ENCODE assay signal across 23 cellular contexts in the genomic region with DNA sequence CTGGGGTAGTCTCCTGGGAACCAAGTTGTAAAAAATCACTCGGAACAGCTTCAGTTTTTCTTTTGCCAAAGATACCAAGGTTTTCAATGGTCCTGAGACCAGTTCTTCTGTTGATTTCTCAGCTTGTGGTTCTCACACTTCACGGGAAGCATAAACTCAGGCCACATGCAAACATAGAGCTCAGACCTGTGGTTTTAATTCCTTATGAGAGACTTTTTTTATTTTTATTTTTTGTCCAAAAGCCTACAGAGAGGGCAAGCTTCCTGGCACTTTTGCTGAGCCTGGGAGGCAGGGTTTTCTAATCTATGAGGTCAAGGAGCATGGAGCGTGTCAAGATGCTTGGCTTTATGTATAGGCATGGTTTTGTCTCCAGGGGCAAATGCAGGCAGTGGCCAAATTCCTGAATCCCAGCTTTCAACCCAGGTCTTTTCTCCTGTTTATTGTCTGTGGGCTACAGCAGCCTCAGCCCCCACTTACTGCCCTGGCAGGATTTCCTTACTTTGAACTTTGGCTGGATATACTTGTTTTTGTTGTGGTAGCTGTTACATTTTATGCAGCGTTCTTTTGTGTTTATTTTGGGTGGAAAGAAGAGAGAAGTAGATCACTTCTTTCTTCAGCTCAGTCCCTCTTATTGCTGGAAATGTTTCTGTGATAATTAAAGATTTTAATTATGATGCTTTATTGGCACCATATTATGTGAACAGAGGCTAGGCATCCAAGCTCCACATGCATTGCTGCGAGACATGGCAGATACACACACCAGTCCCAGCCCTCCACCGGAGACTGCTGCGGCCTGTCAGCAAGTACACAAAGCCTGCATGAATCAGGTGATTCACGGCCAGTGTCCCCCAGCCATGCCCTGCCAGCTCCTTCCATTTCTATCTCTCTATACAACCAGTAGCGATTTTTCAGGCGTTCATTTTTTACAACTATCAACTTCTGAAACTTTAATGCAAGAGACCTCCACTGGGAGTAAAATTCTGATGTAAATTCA. TPM values are rescaled to one million over a fixed set of nuclear protein-coding genes. Genes with fewer than 3 reads are reported as not detected.
DNase-seq lines count a peak whose midpoint lies in the region; ATAC-seq, FAIRE-seq and TF ChIP-seq lines count a peak whose summit lies in the region.
"Had no signal": no experiment of that assay in that cellular context is flagged by ENCODE, and none has a peak within 500 bp of the region (broad histone marks: within the 10 kb centered on the region; RNA-seq: fewer than 3 reads in every experiment).

No MANE protein-coding gene starts in this region.

- no peak for TF ChIP-seq POLR2A in GM12892 (IDR thresholded peaks at IDR 0.05; ENCODE audit: low read depth, low read length)

- H3K4me3 Mint-ChIP-seq in WTC11: no peak overlapping the region
- peak overlapping the region in 1 of 3 experiments; percentile 28 for H3K4me3 Mint-ChIP-seq in nephron
- H3K4me3 Mint-ChIP-seq: activated naive CD4-positive, alpha-beta T cell treated with anti-CD3 and anti-CD28 coated beads, Interleukin-2, amount 10 ng/mL, durations not matched to agents 7 days and 5 days had no signal

- in situ Hi-C loops in GM13977 (cut with MboI; ENCODE audit: low pct_unique_long_range_greater_than_20kb, low sequenced_read_pairs, unreplicated experiment): no loop called here

- POLR2A ChIA-PET in WTC11 (lab: Charles Lee): no interaction called here

- H3K27me3 Mint-ChIP-seq in WTC11 (ENCODE audit: low read depth): peaks cover 9% of the 10 kb centered on the region
- peaks cover 16% of the 10 kb centered on the region for H3K27me3 Mint-ChIP-seq in nephron (ENCODE audit: low read depth)
- H3K27me3 Mint-ChIP-seq: activated naive CD4-positive, alpha-beta T cell treated with anti-CD3 and anti-CD28 coated beads, Interleukin-2, amount 10 ng/mL, durations not matched to agents 7 days and 5 days had no signal

- H3K36me3 Mint-ChIP-seq in WTC11 (peaks cover 28% of the 10 kb centered on the region), nephron (ENCODE audit: low read depth) (peaks cover 38% of the 10 kb centered on the region)
- H3K36me3 Mint-ChIP-seq: activated naive CD4-positive, alpha-beta T cell treated with anti-CD3 and anti-CD28 coated beads, Interleukin-2, amount 10 ng/mL, durations not matched to agents 7 days and 5 days had no signal

- peaks cover 29% of the 10 kb centered on the region for H3K4me1 Mint-ChIP-seq in WTC11
- H3K4me1 Mint-ChIP-seq in nephron: peaks cover 44% of the 10 kb centered on the region

- no peak for TF ChIP-seq CTCF in WTC11 (IDR thresholded peaks at IDR 0.05)
- TF ChIP-seq CTCF in nephron (IDR thresholded peaks at IDR 0.05; ENCODE audit: unreplicated experiment in 3 of 3): no peak
- TF ChIP-seq CTCF in GM13977 (IDR thresholded peaks at IDR 0.05; ENCODE audit: extremely low read depth, insufficient read depth, missing control alignments): no peak

- DNase-seq in GM03348 (ENCODE audit: low spot score) (peak; percentile 35), WTC11 (ENCODE audit: low spot score) (no peak), fibroblast of peridontal ligament (ENCODE audit: extremely low read depth) (peak; percentile 68), superior temporal gyrus (ENCODE audit: extremely low spot score) (no peak), GM13977 (ENCODE audit: low spot score) (no peak), GM12892 (ENCODE audit: insufficient read length) (no peak), NCI-H82 treated with DMSO at 0.1 percent for 48 hours (lab: John Stamatoyannopoulos, UW; ENCODE audit: unreplicated experiment) (no peak)
- DNase-seq: activated naive CD4-positive, alpha-beta T cell treated with anti-CD3 and anti-CD28 coated beads, Interleukin-2, amount 10 ng/mL, durations not matched to agents 7 days and 5 days; activated T-cell treated with anti-CD3 and anti-CD28 coated beads, Interleukin-2, amount 50 U/mL, for 1 hour; caudate nucleus; DND-41; head of caudate nucleus; midbrain; NCI-H187; NCI-H2227 treated with DMSO at 0.1 percent for 48 hours; Peyer's patch; stimulated activated naive CD8-positive, alpha-beta T cell treated with anti-CD3 and anti-CD28 coated beads, Interleukin-15, Interleukin-2, amounts not matched to agents 100 U/mL and 50 U/mL, for 24 hours had no signal

- FAIRE-seq in GM12892 (lab: Jason Lieb, UNC): no peak
- FAIRE-seq: GM19239, islet of Langerhans, TTC549 had no signal

- H3K9me3 Mint-ChIP-seq in WTC11 (peaks cover 28% of the 10 kb centered on the region), nephron (peaks cover 21% of the 10 kb centered on the region)
- H3K9me3 Mint-ChIP-seq: activated naive CD4-positive, alpha-beta T cell treated with anti-CD3 and anti-CD28 coated beads, Interleukin-2, amount 10 ng/mL, durations not matched to agents 7 days and 5 days had no signal

- peak; percentile 50 for ATAC-seq in WTC11
- ATAC-seq: esophagus mucosa; sciatic nerve; stimulated activated naive CD8-positive, alpha-beta T cell treated with anti-CD3 and anti-CD28 coated beads, Interleukin-15, Interleukin-2, amounts not matched to agents 100 U/mL and 50 U/mL, for 24 hours had no signal

- H3K27ac Mint-ChIP-seq in WTC11 (no peak overlapping the region), nephron (peak overlapping the region; percentile 31 to 71 (median 36))
- H3K27ac Mint-ChIP-seq: activated naive CD4-positive, alpha-beta T cell treated with anti-CD3 and anti-CD28 coated beads, Interleukin-2, amount 10 ng/mL, durations not matched to agents 7 days and 5 days had no signal

- CTCF ChIA-PET in WTC11 (lab: Charles Lee): interaction anchor here (1.8 kb wide), 1 partner anchor 232 kb away, joined by 7 read pairs; no protein-coding TSS in a partner anchor

TF ChIP-seq in WTC11, 78 proteins besides CTCF, POLR2A, EP300 and RAD21:
- no peak for TF ChIP-seq ZNF423 (CRISPR knock-in tag; IDR thresholded peaks at IDR 0.05)
- TF ChIP-seq ZNF219 (CRISPR knock-in tag; IDR thresholded peaks at IDR 0.05; ENCODE audit: borderline replicate concordance): no peak
- no peak for TF ChIP-seq ZNF138 (CRISPR knock-in tag; conservative IDR thresholded peaks at IDR 0.05)
TF ChIP-seq in WTC11: peak in this region for 0.

RNA-seq across cellular contexts. Expression of a gene that starts 32.7 kb away (rescaled TPM):
- total RNA-seq in WTC11 (2021): 5.2 to 9.7 TPM (median 5.9 TPM) in 3 replicates
- polyA plus RNA-seq in GM12892 (2012; ENCODE audit: missing spikeins): not detected

Comparison
In these comparisons a context has a peak if more than half of its experiments do, and no peak if none do; other contexts are left out.
1. DNase-seq: peak in GM03348 (single experiment) and fibroblast of peridontal ligament (single experiment); none in WTC11 (single experiment), superior temporal gyrus (single experiment), GM13977 (single experiment), GM12892 (single experiment) and NCI-H82 treated with DMSO at 0.1 percent for 48 hours (single experiment).